Comparison of ENCODE assay signal across 16 cellular contexts in genomic region chr1:29324771-29325351, GRCh38.
DNase-seq lines count a peak whose midpoint lies in the region; ATAC-seq and TF ChIP-seq lines count a peak whose summit lies in the region.
"Had no signal": no experiment of that assay in that cellular context is flagged by ENCODE, and none has a peak within 500 bp of the region (broad histone marks: within the 10 kb centered on the region; RNA-seq: fewer than 3 reads in every experiment).

No MANE protein-coding gene starts in this region.

- no peaks in the 10 kb centered on the region for H3K27me3 Mint-ChIP-seq in neural crest cell (ENCODE audit: low read depth)

- H3K4me3 ChIP-seq in H7 (ENCODE audit: insufficient read depth, low read depth, low read length), result peak overlapping the region; percentile 36
- H3K4me3 ChIP-seq: BLaER1 treated with 17β-estradiol and CSF1 and Interleukin-3, amounts not matched to agents 10 nM and 100 nM; MG63; PC-9; stomach had no signal

- ATAC-seq in esophagus mucosa (peak; percentile 85), GM18907 (IDR thresholded peaks at IDR 0.05; ENCODE audit: unreplicated experiment) (no peak)
- ATAC-seq: left lobe of liver had no signal

- H3K4me1 Mint-ChIP-seq in neural crest cell, result peaks cover 9% of the 10 kb centered on the region

- no peaks in the 10 kb centered on the region for H3K9me3 Mint-ChIP-seq in neural crest cell

- peak; percentile 97 for DNase-seq in H7
- DNase-seq in NCI-H526 treated with DMSO at 0.1 percent for 48 hours (lab: John Stamatoyannopoulos, UW), result peak; percentile 41
- DNase-seq in neural crest cell (ENCODE audit: low read depth, low spot score), result peak; percentile 50
- DNase-seq in activated CD4-positive, alpha-beta T cell treated with anti-CD3 and anti-CD28 coated beads for 48 hours, result no peak
- DNase-seq in SHP77 treated with DMSO at 0.1 percent for 48 hours (lab: John Stamatoyannopoulos, UW), result no peak
- DNase-seq in NCI-H2227 (lab: John Stamatoyannopoulos, UW; ENCODE audit: unreplicated experiment), result no peak
- DNase-seq: activated CD4-positive, alpha-beta T cell treated with anti-CD3 and anti-CD28 coated beads, Interleukin-2, amount 50 U/mL, for 4 hours; amygdala; dermis blood vessel endothelial cell; MG63; stomach had no signal

- peak overlapping the region; percentile 29 for H3K4me3 Mint-ChIP-seq in neural crest cell

- no peaks in the 10 kb centered on the region for H3K36me3 Mint-ChIP-seq in neural crest cell (ENCODE audit: low read depth)

- peaks cover 2% of the 10 kb centered on the region; the same call in 1 of the 2 replicates for H3K27me3 ChIP-seq in H7 (ENCODE audit: control insufficient read depth, insufficient read depth, low read length)
- H3K27me3 ChIP-seq: BLaER1 treated with 17β-estradiol and CSF1 and Interleukin-3, amounts not matched to agents 10 nM and 100 nM; MG63; stomach had no signal

- no peak for TF ChIP-seq CTCF in neural crest cell (conservative IDR thresholded peaks at IDR 0.05)

- no peaks in the 10 kb centered on the region; the same call in 1 of the 2 replicates for H3K36me3 ChIP-seq in H7 (replicated peaks; ENCODE audit: control insufficient read depth, insufficient read depth, low read length)
- H3K36me3 ChIP-seq: BLaER1 treated with 17β-estradiol and CSF1 and Interleukin-3, amounts not matched to agents 10 nM and 100 nM; MG63 had no signal

- H3K27ac Mint-ChIP-seq in neural crest cell (ENCODE audit: unreplicated experiment), result peak overlapping the region; percentile 62

Comparison
In these comparisons a context has a peak if more than half of its experiments do, and no peak if none do; other contexts are left out.
1. DNase-seq: peak in H7 (single experiment), NCI-H526 treated with DMSO at 0.1 percent for 48 hours (single experiment) and neural crest cell (single experiment); none in activated CD4-positive, alpha-beta T cell treated with anti-CD3 and anti-CD28 coated beads for 48 hours (single experiment), SHP77 treated with DMSO at 0.1 percent for 48 hours (single experiment) and NCI-H2227 (single experiment).